8 cellular contexts compared by ENCODE assay signal in genomic region chr4:109433281-109434006, GRCh38. TPM values are rescaled to one million over a fixed set of nuclear protein-coding genes. Genes with fewer than 3 reads are reported as not detected.
DNase-seq lines count a peak whose midpoint lies in the region; ATAC-seq and TF ChIP-seq lines count a peak whose summit lies in the region.

SEC24B (plus strand) TSS chr4:109433815; CDS start chr4:109433870, 55 bp downstream.

- peaks cover 17% of the 10 kb centered on the region for H3K36me3 Mint-ChIP-seq in CD8-positive, alpha-beta T cell
- peaks cover 10% of the 10 kb centered on the region for H3K36me3 Mint-ChIP-seq in mesothelial cell of epicardium

- H3K4me3 ChIP-seq in CD8-positive, alpha-beta T cell (ENCODE audit: low read depth, low read length) = peak within 1 kb of the TSS; percentile 72
- peak within 1 kb of the TSS; percentile 91 for H3K4me3 ChIP-seq in endocrine pancreas (ENCODE audit: control insufficient read depth, insufficient read depth, low read length)

- H3K36me3 ChIP-seq in CD8-positive, alpha-beta T cell (ENCODE audit: insufficient read depth, low read length) = no peaks in the 10 kb centered on the region
- no peaks in the 10 kb centered on the region for H3K36me3 ChIP-seq in endocrine pancreas (ENCODE audit: control insufficient read depth, insufficient read depth, low read length)

- H3K9ac ChIP-seq in endocrine pancreas (ENCODE audit: control insufficient read depth, insufficient read depth, low read length) = peak within 1 kb of the TSS; percentile 87

- peak within 1 kb of the TSS; percentile 95 for H3K27ac Mint-ChIP-seq in CD8-positive, alpha-beta T cell
- peak within 1 kb of the TSS; percentile 96 for H3K27ac Mint-ChIP-seq in mesothelial cell of epicardium

- intact Hi-C loops in CD8-positive, alpha-beta T cell (cut with DNase I, micrococcal nuclease) = loop anchor here (1.0 to 10.0 kb wide), 16 partner anchors 34 to 809 kb away; partner anchors contain the start of genes CASP6 (in 2 of the 2), ELOVL6 (in 2 of the 2), GAR1 (in 2 of the 2) and MCUB (in 1 of the 2)

- CTCF ChIA-PET in CD8-positive, alpha-beta T cell (lab: Charles Lee) = interaction anchor here (0.6 to 2.9 kb wide), 31 partner anchors 8 to 1512 kb away, joined by 3 to 15 read pairs (median 4); partner anchors contain the start of genes GAR1 and MCUB

- H3K27ac ChIP-seq in CD8-positive, alpha-beta T cell (ENCODE audit: low read depth, low read length) = peak within 1 kb of the TSS; percentile 73

- peak; percentile 78 to 92 (median 91) for DNase-seq in CD8-positive, alpha-beta T cell
- DNase-seq in NOMO-1 treated with DMSO at 0.1 percent for 48 hours (lab: John Stamatoyannopoulos, UW; ENCODE audit: unreplicated experiment) = peak; percentile 80
- peak; percentile 62 to 73 (median 67) for DNase-seq in activated CD8-positive, alpha-beta memory T cell treated with anti-CD3 and anti-CD28 coated beads for 48 hours (ENCODE audit: low read depth in 2 of 3, low spot score in 2 of 3)
- peak; percentile 69 to 88 for DNase-seq in mesothelial cell of epicardium (ENCODE audit: low spot score in 2 of 2, unreplicated experiment in 2 of 2)
- DNase-seq in stimulated activated CD8-positive, alpha-beta memory T cell treated with anti-CD3 and anti-CD28 coated beads, Interleukin-2, amount 100 ng/mL, for 1 hour (ENCODE audit: low read depth in 2 of 2) = peak; percentile 76 to 79

- ATAC-seq in CD8-positive, alpha-beta T cell = peak; percentile 92
- ATAC-seq in GM19438 (IDR thresholded peaks at IDR 0.05; ENCODE audit: low read depth, unreplicated experiment) = peak; percentile 91
- ATAC-seq in HG03571 (IDR thresholded peaks at IDR 0.05; ENCODE audit: unreplicated experiment) = peak; percentile 94

- H3K4me3 Mint-ChIP-seq in CD8-positive, alpha-beta T cell = peak within 1 kb of the TSS; percentile 90
- H3K4me3 Mint-ChIP-seq in mesothelial cell of epicardium = peak within 1 kb of the TSS; percentile 81

- peaks cover 49% of the 10 kb centered on the region for H3K4me1 Mint-ChIP-seq in CD8-positive, alpha-beta T cell (ENCODE audit: low read depth)
- peaks cover 49% of the 10 kb centered on the region for H3K4me1 Mint-ChIP-seq in mesothelial cell of epicardium

- H3K27me3 Mint-ChIP-seq in CD8-positive, alpha-beta T cell (ENCODE audit: low read depth) = no peaks in the 10 kb centered on the region
- no peaks in the 10 kb centered on the region for H3K27me3 Mint-ChIP-seq in mesothelial cell of epicardium (ENCODE audit: low read depth)

- POLR2A ChIA-PET in CD8-positive, alpha-beta T cell (lab: Charles Lee) = interaction anchor here (0.8 to 1.5 kb wide), 10 partner anchors 10 to 386 kb away, joined by 3 to 8 read pairs (median 4); partner anchors contain the start of genes GAR1, MCUB and PLA2G12A

- TF ChIP-seq CTCF in CD8-positive, alpha-beta T cell (IDR thresholded peaks at IDR 0.05) = peak; percentile 97
- peak; percentile 87 for TF ChIP-seq CTCF in mesothelial cell of epicardium (IDR thresholded peaks at IDR 0.05; ENCODE audit: unreplicated experiment)

- no peaks in the 10 kb centered on the region for H3K9me3 Mint-ChIP-seq in CD8-positive, alpha-beta T cell
- H3K9me3 Mint-ChIP-seq in mesothelial cell of epicardium = no peaks in the 10 kb centered on the region

- no peaks in the 10 kb centered on the region for H3K9me3 ChIP-seq in CD8-positive, alpha-beta T cell (ENCODE audit: low read length)
- H3K9me3 ChIP-seq in endocrine pancreas (ENCODE audit: control insufficient read depth, low read length) = no peaks in the 10 kb centered on the region

- peaks cover 29% of the 10 kb centered on the region for H3K4me1 ChIP-seq in CD8-positive, alpha-beta T cell (ENCODE audit: insufficient read depth, low read length)
- H3K4me1 ChIP-seq in endocrine pancreas (ENCODE audit: control insufficient read depth, insufficient read depth, low read length) = peaks cover 8% of the 10 kb centered on the region

- no peaks in the 10 kb centered on the region for H3K27me3 ChIP-seq in CD8-positive, alpha-beta T cell (ENCODE audit: insufficient read depth, low read length)
- no peaks in the 10 kb centered on the region for H3K27me3 ChIP-seq in endocrine pancreas (ENCODE audit: control insufficient read depth, insufficient read depth, low read length)

RNA-seq across cellular contexts. Expression of gene SEC24B, which starts in this region (rescaled TPM):
- 10 to 100 TPM; 40.6 to 42.9 TPM for total RNA-seq in CD8-positive, alpha-beta T cell
- 50.7 to 53.6 TPM (median 52.7 TPM) in 3 replicates for total RNA-seq in mesothelial cell of epicardium

Comparison
In these comparisons a context has a peak if more than half of its experiments do, and no peak if none do; other contexts are left out.
1. Peak in every context shown above with its lines: DNase-seq, ATAC-seq, H3K4me3 ChIP-seq and H3K27ac ChIP-seq.